17 cellular contexts compared by ENCODE assay signal in the genomic region with DNA sequence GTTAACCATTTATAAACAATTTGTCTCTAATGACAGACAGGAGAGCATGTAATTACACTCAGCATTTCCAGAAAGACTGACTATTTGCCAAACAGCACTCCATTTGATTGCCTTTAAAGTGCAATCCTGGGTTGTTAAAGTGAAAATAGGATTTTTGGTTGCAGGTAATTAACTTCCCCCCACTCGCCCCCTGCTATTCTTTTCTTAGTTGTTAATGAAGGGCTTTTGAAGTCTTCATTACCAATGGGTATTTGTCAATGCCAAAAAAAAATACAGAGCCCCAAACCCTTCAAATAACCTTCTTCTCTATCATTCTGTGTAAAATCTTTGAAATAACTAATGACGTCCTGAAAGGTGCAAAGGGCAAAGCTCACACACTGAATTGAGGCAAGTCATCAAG.
"Had no signal": no experiment of that assay in that cellular context is flagged by ENCODE, and none has a peak within 500 bp of the region (broad histone marks: within the 10 kb centered on the region; RNA-seq: fewer than 3 reads in every experiment).

No MANE protein-coding gene starts in this region.

- H3K9me3 Mint-ChIP-seq: nephron progenitor cell had no signal

- DNase-seq: activated CD4-positive, alpha-beta T cell treated with anti-CD3 and anti-CD28 coated beads, Interleukin-2, amount 50 U/mL, for 4 hours; activated gamma-delta T cell; effector memory CD4-positive, alpha-beta T cell; esophagus squamous epithelium; islet precursor cell; left colon; lower lobe of right lung; midbrain; nephron progenitor cell; stimulated activated naive CD8-positive, alpha-beta T cell treated with anti-CD3 and anti-CD28 coated beads, Interleukin-15, Interleukin-2, amounts not matched to agents 100 U/mL and 50 U/mL, for 24 hours; WERI-Rb-1 had no signal

- H3K27me3 ChIP-seq: cardiac muscle cell, esophagus squamous epithelium, right atrium auricular region, tibial nerve had no signal

- H3K27ac ChIP-seq: cardiac muscle cell, esophagus squamous epithelium, lower lobe of right lung, right atrium auricular region, tibial nerve, WERI-Rb-1 had no signal

- H3K4me3 ChIP-seq: cardiac muscle cell, esophagus squamous epithelium, lower lobe of right lung, right atrium auricular region, tibial nerve had no signal

- H3K4me3 Mint-ChIP-seq: dendritic cell treated with granulocyte-macrophage colony-stimulating factor and Interleukin-4, amounts not matched to agents 40 ng/mL and 50 ng/mL, for 4 days; nephron progenitor cell had no signal

- H3K4me1 ChIP-seq: esophagus squamous epithelium, lower lobe of right lung, right atrium auricular region, tibial nerve had no signal

- H3K9me3 ChIP-seq: esophagus squamous epithelium, lower lobe of right lung, right atrium auricular region, tibial nerve had no signal

- H3K27ac Mint-ChIP-seq: activated naive CD4-positive, alpha-beta T cell treated with anti-CD3 and anti-CD28 coated beads, Interleukin-2, amount 50 U/mL, for 72 hours; dendritic cell treated with granulocyte-macrophage colony-stimulating factor and Interleukin-4, amounts not matched to agents 40 ng/mL and 50 ng/mL, for 4 days; nephron progenitor cell; progenitor cell of endocrine pancreas had no signal

- H3K27me3 Mint-ChIP-seq: dendritic cell treated with granulocyte-macrophage colony-stimulating factor and Interleukin-4, amounts not matched to agents 40 ng/mL and 50 ng/mL, for 4 days; progenitor cell of endocrine pancreas had no signal

- H3K36me3 ChIP-seq: cardiac muscle cell, esophagus squamous epithelium, lower lobe of right lung, right atrium auricular region, tibial nerve, WERI-Rb-1 had no signal

- H3K36me3 Mint-ChIP-seq: activated naive CD4-positive, alpha-beta T cell treated with anti-CD3 and anti-CD28 coated beads, Interleukin-2, amount 50 U/mL, for 72 hours had no signal

- ATAC-seq: activated naive CD4-positive, alpha-beta T cell treated with anti-CD3 and anti-CD28 coated beads, Interleukin-2, amount 50 U/mL, for 72 hours; left colon; lower lobe of right lung; stimulated activated naive CD8-positive, alpha-beta T cell treated with anti-CD3 and anti-CD28 coated beads, Interleukin-15, Interleukin-2, amounts not matched to agents 100 U/mL and 50 U/mL, for 24 hours had no signal
